In the genomic region with DNA sequence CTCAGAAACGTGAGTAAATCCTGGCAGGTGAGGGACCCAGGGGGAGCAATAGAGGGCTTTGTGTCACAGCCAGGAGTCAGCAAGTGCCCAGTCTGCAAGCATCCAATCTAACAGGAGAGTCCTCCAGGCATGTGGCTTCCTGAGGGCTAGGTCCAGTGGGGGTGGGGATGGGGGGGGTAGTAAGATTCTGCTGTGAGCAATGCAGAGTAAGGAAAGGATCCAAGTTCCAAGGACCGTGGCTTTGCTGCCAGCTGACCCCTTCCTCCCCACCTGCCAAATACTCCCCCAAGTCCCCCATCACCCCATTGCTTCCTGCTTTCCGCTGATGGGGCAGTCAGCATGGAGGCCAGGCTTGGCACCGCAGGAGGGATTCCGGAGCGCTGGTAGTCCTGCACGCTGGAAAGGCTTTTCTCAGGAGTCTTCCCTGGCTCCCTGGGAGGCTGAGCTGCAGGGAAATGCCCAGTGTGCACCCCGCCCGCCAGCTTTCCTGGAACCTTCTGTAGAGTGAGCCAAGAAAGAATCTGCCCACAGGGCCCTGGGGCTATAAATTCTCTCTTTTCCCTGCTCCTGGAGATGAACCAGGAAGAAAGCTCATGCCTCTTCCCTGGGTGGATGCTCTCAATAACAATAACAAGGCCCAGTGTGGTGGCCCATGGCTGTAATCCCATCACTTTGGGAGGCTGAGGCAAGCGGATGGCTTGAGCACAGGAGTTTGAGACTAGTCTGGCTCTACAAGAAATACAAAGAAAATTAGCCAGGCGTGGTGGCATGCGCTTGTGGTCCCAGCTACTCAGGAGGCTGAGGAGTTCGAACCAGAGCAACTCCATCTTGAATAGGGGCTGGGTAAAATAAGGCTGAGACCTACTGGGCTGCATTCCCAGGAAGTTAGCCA, we compare ENCODE assay signal across 14 cellular contexts. TPM values are rescaled to one million over a fixed set of nuclear protein-coding genes. Genes with fewer than 3 reads are reported as not detected.
DNase-seq lines count a peak whose midpoint lies in the region; ATAC-seq and TF ChIP-seq lines count a peak whose summit lies in the region.
"Had no signal": no experiment of that assay in that cellular context is flagged by ENCODE, and none has a peak within 500 bp of the region (broad histone marks: within the 10 kb centered on the region; RNA-seq: fewer than 3 reads in every experiment).

No MANE protein-coding gene starts in this region.

- peaks cover 27% of the 10 kb centered on the region for H3K4me1 Mint-ChIP-seq in chondrocyte (ENCODE audit: low read depth)

- H3K36me3 Mint-ChIP-seq in chondrocyte (ENCODE audit: low read depth), result no peaks in the 10 kb centered on the region
- H3K36me3 Mint-ChIP-seq: CD14-positive monocyte had no signal

- H3F3A ChIP-seq in smooth muscle cell (ENCODE audit: low read depth), result no peaks in the 10 kb centered on the region

- TF ChIP-seq CTCF in chondrocyte (IDR thresholded peaks at IDR 0.05) (no peak), smooth muscle cell (IDR thresholded peaks at IDR 0.05; ENCODE audit: borderline replicate concordance, insufficient read depth, poor library complexity, severe bottlenecking) (no peak)

- H3K4me2 ChIP-seq in BLaER1, result 0 out of 2 replicates have a peak overlapping the region, but pooled peaks have one; percentile 3
- H3K4me2 ChIP-seq in smooth muscle cell, result no peak overlapping the region

- no peaks in the 10 kb centered on the region for H3K27me3 ChIP-seq in BLaER1
- H3K27me3 ChIP-seq in smooth muscle cell (ENCODE audit: low read depth), result no peaks in the 10 kb centered on the region
- H3K27me3 ChIP-seq: heart right ventricle had no signal

- H3K9me3 ChIP-seq in BLaER1 (no peaks in the 10 kb centered on the region), smooth muscle cell (replicated peaks; ENCODE audit: low read depth) (no peaks in the 10 kb centered on the region)
- H3K9me3 ChIP-seq: heart right ventricle had no signal

- H3K9ac ChIP-seq in BLaER1 (no peak overlapping the region), smooth muscle cell (ENCODE audit: low read depth) (no peak overlapping the region)

- H3K9me3 Mint-ChIP-seq in chondrocyte (ENCODE audit: low read depth), result no peaks in the 10 kb centered on the region

- no peaks in the 10 kb centered on the region for H3K27me3 Mint-ChIP-seq in chondrocyte (ENCODE audit: low read depth)

- peaks cover 25% of the 10 kb centered on the region for H3K4me1 ChIP-seq in BLaER1
- no peaks in the 10 kb centered on the region for H3K4me1 ChIP-seq in smooth muscle cell (ENCODE audit: low read depth)

- peak overlapping the region; percentile 59 for H3K27ac Mint-ChIP-seq in chondrocyte (ENCODE audit: unreplicated experiment)

- H3K4me3 Mint-ChIP-seq in chondrocyte (ENCODE audit: unreplicated experiment), result no peak overlapping the region
- H3K4me3 Mint-ChIP-seq: CD14-positive monocyte had no signal

- H3K4me3 ChIP-seq in BLaER1 (no peak overlapping the region), smooth muscle cell (no peak overlapping the region)
- H3K4me3 ChIP-seq: heart right ventricle had no signal

- H3K27ac ChIP-seq in BLaER1, result no peak overlapping the region
- H3K27ac ChIP-seq in smooth muscle cell (ENCODE audit: low read depth), result no peak overlapping the region
- H3K27ac ChIP-seq: heart right ventricle, WERI-Rb-1 had no signal

- no peaks in the 10 kb centered on the region for H3K36me3 ChIP-seq in BLaER1
- no peaks in the 10 kb centered on the region for H3K36me3 ChIP-seq in smooth muscle cell (ENCODE audit: low read depth)
- H3K36me3 ChIP-seq: heart right ventricle, WERI-Rb-1 had no signal

- no peaks in the 10 kb centered on the region for H4K20me1 ChIP-seq in BLaER1
- no peaks in the 10 kb centered on the region for H4K20me1 ChIP-seq in smooth muscle cell (ENCODE audit: low read depth)

- ATAC-seq in GM21737 (IDR thresholded peaks at IDR 0.05; ENCODE audit: unreplicated experiment) (no peak), GM18517 (IDR thresholded peaks at IDR 0.05; ENCODE audit: unreplicated experiment) (no peak)

- H3K79me2 ChIP-seq in smooth muscle cell (ENCODE audit: low read depth), result no peaks in the 10 kb centered on the region

- H2AFZ ChIP-seq in smooth muscle cell (ENCODE audit: low read depth), result no peak overlapping the region

- WGBS in smooth muscle cell (ENCODE audit: low lambda C conversion rate), result 85% methylated on average over 13 of the region's 13 CpGs

- peak; percentile 51 for DNase-seq in HT-29 (ENCODE audit: low spot score)
- no peak for DNase-seq in chondrocyte (ENCODE audit: low spot score)
- DNase-seq in mesenteric fat pad (ENCODE audit: low spot score), result peak; percentile 59
- no peak for DNase-seq in smooth muscle cell (lab: John Stamatoyannopoulos, UW; ENCODE audit: unreplicated experiment)
- no peak for DNase-seq in RKO (ENCODE audit: low spot score)
- DNase-seq: activated CD8-positive, alpha-beta memory T cell treated with anti-CD3 and anti-CD28 coated beads, Interleukin-2, amount 50 U/mL, for 4 hours; heart right ventricle; NCI-H1048; Right ventricle myocardium superior; WERI-Rb-1 had no signal

RNA-seq across cellular contexts. Expression of gene FTH1, which starts 46.1 kb away (rescaled TPM):
- 1,803 and 2,077 TPM in 2 replicates for total RNA-seq in HT-29 (2014; rRNA removed; shearing (Covaris generic))
- total RNA-seq in chondrocyte (3,793 to 4,450 TPM (median 3,807 TPM) in 3 replicates), mesenteric fat pad (7,690 TPM), smooth muscle cell (903 and 1,173 TPM in 2 replicates)
- polyA plus RNA-seq in smooth muscle cell, result 6,048 and 7,176 TPM in 2 replicates

Comparison
In these comparisons a context has a peak if more than half of its experiments do, and no peak if none do; other contexts are left out.
1. DNase-seq: peak in HT-29 (single experiment) and mesenteric fat pad (single experiment); none in chondrocyte (single experiment), smooth muscle cell (single experiment) and RKO (single experiment).